ENCODE assay signal across 8 cellular contexts in the genomic region with DNA sequence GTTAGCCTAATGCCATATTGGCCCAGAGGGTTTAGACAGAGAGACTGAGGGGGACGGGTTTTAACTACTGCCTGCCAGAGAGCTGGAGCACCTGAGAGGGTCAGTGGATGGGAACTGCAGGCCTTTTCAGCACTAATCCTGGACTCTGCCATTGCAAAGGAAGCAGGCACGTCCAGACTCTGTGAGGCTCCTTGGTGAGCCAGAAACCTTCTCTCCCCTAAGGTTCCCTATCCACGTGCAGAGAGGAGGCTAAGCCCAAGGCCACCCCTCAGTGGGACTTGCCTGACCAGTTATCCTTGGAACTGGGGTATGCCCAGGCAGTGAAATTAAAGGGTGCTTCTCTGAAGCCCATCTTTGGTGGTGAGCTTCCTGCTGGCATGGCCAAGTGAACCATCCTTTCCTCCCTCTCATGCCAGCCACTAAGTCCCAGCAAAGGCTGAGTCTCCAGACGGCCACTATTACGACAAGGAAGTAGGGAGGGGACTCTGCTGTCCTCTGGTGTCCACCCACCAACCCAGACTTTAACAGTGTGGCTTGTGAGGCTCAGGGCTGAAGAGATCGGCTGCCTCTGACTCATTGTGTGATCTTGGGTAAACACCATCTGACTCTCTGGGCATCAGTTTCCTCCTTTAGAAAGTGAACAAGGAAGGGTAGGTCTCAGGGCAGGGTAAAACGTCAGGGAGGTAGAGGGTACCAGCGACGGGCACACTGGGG. TPM values are rescaled to one million over a fixed set of nuclear protein-coding genes. Genes with fewer than 3 reads are reported as not detected.
A peak's percentile ranks its signal among the peaks of the same experiment; 100 is the strongest.
DNase-seq lines count a peak whose midpoint lies in the region; TF ChIP-seq lines count a peak whose summit lies in the region.

No MANE protein-coding gene starts in this region.

- intact Hi-C loops in colonic mucosa (cut with DNase I) (no loop called here), CD14-positive monocyte (cut with micrococcal nuclease) (no loop called here), Caco-2 (cut with micrococcal nuclease; ENCODE audit: unreplicated experiment) (no loop called here)

- peak overlapping the region; percentile 81 for H3K27ac ChIP-seq in colonic mucosa

- H3K36me3 ChIP-seq in colonic mucosa (no peaks in the 10 kb centered on the region), Caco-2 (ENCODE audit: control insufficient read depth, insufficient read depth, low read length) (no peaks in the 10 kb centered on the region)

- H3K9me3 ChIP-seq in colonic mucosa (no peaks in the 10 kb centered on the region), Caco-2 (no peaks in the 10 kb centered on the region)

- DNase-seq in AG08396 (ENCODE audit: low spot score) (peak; percentile 58), LNCaP clone FGC (ENCODE audit: low read depth) (no peak), colonic mucosa (peak; percentile 83), myocyte (ENCODE audit: low read depth) (peak; percentile 97), HuH-7.5 (ENCODE audit: low spot score) (no peak), RPMI8226 (no peak), CD14-positive monocyte (ENCODE audit: low spot score) (no peak), Caco-2 (no peak)

- H3K4me3 ChIP-seq in LNCaP clone FGC (ENCODE audit: low read depth, low read length), result no peak overlapping the region
- no peak overlapping the region for H3K4me3 ChIP-seq in colonic mucosa
- H3K4me3 ChIP-seq in Caco-2 (ENCODE audit: low read depth, low read length), result no peak overlapping the region

- peaks cover 32 to 49% (median 48%) of the 10 kb centered on the region in 3 donors for H3K27me3 Mint-ChIP-seq in CD14-positive monocyte (ENCODE audit: low read depth in 3 of 3)
- H3K27me3 Mint-ChIP-seq in Caco-2 (ENCODE audit: insufficient read depth, unreplicated experiment), result peaks cover 11% of the 10 kb centered on the region

- H3K4me3 Mint-ChIP-seq in CD14-positive monocyte (no peak overlapping the region), Caco-2 (ENCODE audit: unreplicated experiment) (no peak overlapping the region)

- H3K4me1 Mint-ChIP-seq in CD14-positive monocyte (peaks cover 12% of the 10 kb centered on the region), Caco-2 (ENCODE audit: low read depth, unreplicated experiment) (no peaks in the 10 kb centered on the region)

- no TSS peak for BruUV-seq in Caco-2 (replicated peaks; lab: Mats Ljungman, UMichigan)

- H3K9ac ChIP-seq in colonic mucosa (ENCODE audit: low read depth in 2 of 2, low read length in 2 of 2), result peak overlapping the region in 1 of 2 donors; percentile 13

- POLR2A ChIA-PET in Caco-2 (lab: Charles Lee), result no interaction called here

- H3K36me3 Mint-ChIP-seq in CD14-positive monocyte, result no peaks in the 10 kb centered on the region
- H3K36me3 Mint-ChIP-seq in Caco-2 (ENCODE audit: insufficient read depth, unreplicated experiment), result no peaks in the 10 kb centered on the region

- peak; percentile 21; the same call in 1 of the 2 replicates for TF ChIP-seq CTCF in LNCaP clone FGC (IDR thresholded peaks at IDR 0.05; ENCODE audit: control insufficient read depth, extremely low read depth, insufficient read depth)
- no peak for TF ChIP-seq CTCF in colonic mucosa (IDR thresholded peaks at IDR 0.05)
- no peak for TF ChIP-seq CTCF in CD14-positive monocyte (IDR thresholded peaks at IDR 0.05)
- TF ChIP-seq CTCF in Caco-2 (IDR thresholded peaks at IDR 0.05; ENCODE audit: insufficient read depth in 1 of 2, low read depth in 1 of 2, low read length in 1 of 2, severe bottlenecking in 1 of 2, unreplicated experiment in 1 of 2), result no peak

- H3K4me1 ChIP-seq in colonic mucosa, result no peaks in the 10 kb centered on the region
- no peaks in the 10 kb centered on the region for H3K4me1 ChIP-seq in Caco-2

- H3K27ac Mint-ChIP-seq in CD14-positive monocyte (peak overlapping the region in 3 of 7 donors; percentile 28 to 80 (median 64)), Caco-2 (ENCODE audit: unreplicated experiment) (no peak overlapping the region)

- H3K27me3 ChIP-seq in colonic mucosa, result peaks cover 10% of the 10 kb centered on the region
- no peaks in the 10 kb centered on the region; the same call in 1 of the 2 replicates for H3K27me3 ChIP-seq in Caco-2 (replicated peaks; ENCODE audit: control insufficient read depth, insufficient read depth, low read length)

- H3K9me3 Mint-ChIP-seq in CD14-positive monocyte (peaks cover 0 to 2% (median 0%) of the 10 kb centered on the region in 7 donors), Caco-2 (ENCODE audit: unreplicated experiment) (no peaks in the 10 kb centered on the region)

- CTCF ChIA-PET in Caco-2 (lab: Charles Lee), result no interaction called here

RNA-seq across cellular contexts. Expression of a gene that starts 3.9 kb away (rescaled TPM):
- total RNA-seq in colonic mucosa, result 100 to 1,000 TPM in 1 of 2 donors, 10 to 100 TPM in 1; 87.9 to 111 TPM
- total RNA-seq in myocyte, result 47.0 and 51.0 TPM in 2 replicates
- 121 TPM for polyA plus RNA-seq in myocyte (2012)
- polyA plus RNA-seq in CD14-positive monocyte, result not detected
- not detected in 2 replicates for total RNA-seq in Caco-2 (2022)

Comparison
In these comparisons a context has a peak if more than half of its experiments do, and no peak if none do; other contexts are left out.
1. DNase-seq: peak in AG08396 (single experiment), colonic mucosa (single experiment) and myocyte (single experiment); none in LNCaP clone FGC (single experiment), HuH-7.5 (single experiment), RPMI8226 (single experiment), CD14-positive monocyte (single experiment) and Caco-2 (0 of 2).
2. RNA of a gene that starts 3.9 kb away (total RNA-seq): 87.9 to 111 TPM in colonic mucosa and 47.0 to 51.0 TPM in myocyte; not detected in Caco-2; every median in the first group is over 10 times any median in the second.